Comparison of ENCODE assay signal across 22 cellular contexts in the genomic region with DNA sequence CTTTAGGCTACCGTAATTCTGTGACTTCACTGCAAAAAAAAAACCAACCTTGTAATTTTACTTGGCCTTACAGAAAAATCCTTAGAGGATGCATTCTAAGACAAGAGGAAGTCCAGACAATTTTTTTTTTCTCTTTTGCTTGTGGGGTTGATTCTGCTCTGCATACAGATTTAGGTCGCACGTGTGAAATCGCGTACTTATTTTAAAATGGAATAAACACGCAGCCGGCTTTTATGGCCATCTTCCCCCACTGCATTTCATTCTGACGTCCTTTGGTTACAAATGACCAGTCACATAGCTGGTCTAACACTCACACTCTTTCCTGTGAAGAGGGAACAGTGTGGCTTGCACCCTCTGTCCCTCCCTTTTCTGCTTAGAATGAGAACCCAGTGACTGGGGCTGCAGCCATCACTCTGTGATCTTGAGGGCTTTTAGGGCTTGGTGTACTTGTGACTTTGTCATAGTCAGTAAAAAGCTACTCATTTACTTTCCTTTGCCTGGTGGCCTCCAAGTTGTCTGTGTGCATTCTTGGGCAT.
A peak's percentile ranks its signal among the peaks of the same experiment; 100 is the strongest.
DNase-seq lines count a peak whose midpoint lies in the region; TF ChIP-seq lines count a peak whose summit lies in the region.
"Had no signal": no experiment of that assay in that cellular context is flagged by ENCODE, and none has a peak within 500 bp of the region (broad histone marks: within the 10 kb centered on the region; RNA-seq: fewer than 3 reads in every experiment).

No MANE protein-coding gene starts in this region.

- intact Hi-C loops in Calu3 (cut with micrococcal nuclease; ENCODE audit: unreplicated experiment), result no loop called here
- intact Hi-C loops in activated T-helper 1 cell treated with anti-CD3 and anti-CD28 coated beads, Interleukin-12 subunit alpha, Interleukin-12 subunit beta, Interleukin-2, Interleukin-4 antibody, amounts not matched to agents 30 ng/mL and 10 ng/mL and 1 ng/mL, durations not matched to agents 14 hours and 24 hours and 36 hours (cut with micrococcal nuclease), result loop anchor here (2.0 to 10.0 kb wide), 7 partner anchors 45 to 700 kb away; a partner anchor contains a TSS
- intact Hi-C loops in A673 (cut with micrococcal nuclease; ENCODE audit: unreplicated experiment), result no loop called here

- peaks cover 19% of the 10 kb centered on the region for H3K9me3 Mint-ChIP-seq in activated CD4-positive, alpha-beta T cell treated with anti-CD3 and anti-CD28 coated beads, Interleukin-2, amount 10 ng/mL, durations not matched to agents 7 days and 5 days
- H3K9me3 Mint-ChIP-seq in Calu3 (ENCODE audit: low read depth, unreplicated experiment), result peaks cover 5% of the 10 kb centered on the region
- H3K9me3 Mint-ChIP-seq in activated T-helper 1 cell treated with anti-CD3 and anti-CD28 coated beads, Interleukin-12 subunit alpha, Interleukin-12 subunit beta, Interleukin-2, Interleukin-4 antibody, amounts not matched to agents 30 ng/mL and 10 ng/mL and 1 ng/mL, durations not matched to agents 14 hours and 24 hours and 36 hours, result peaks cover 14% of the 10 kb centered on the region
- H3K9me3 Mint-ChIP-seq in neural progenitor cell, result peaks cover 10% of the 10 kb centered on the region
- H3K9me3 Mint-ChIP-seq: activated T-cell treated with anti-CD3 and anti-CD28 coated beads, Interleukin-2, amount 50 U/mL, for 4 hours had no signal

- BruUV-seq in Calu3 (replicated peaks; lab: Mats Ljungman, UMichigan) (no TSS peak), A673 (replicated peaks; lab: Mats Ljungman, UMichigan) (no TSS peak)

- H3K4me2 ChIP-seq in neural progenitor cell, result no peak overlapping the region

- no peak overlapping the region for H2AFZ ChIP-seq in neural progenitor cell (replicated peaks)

- H3K4me3 ChIP-seq in neural progenitor cell (no peak overlapping the region), A673 (ENCODE audit: low read depth, low read length, poor library complexity, severe bottlenecking) (no peak overlapping the region)
- H3K4me3 ChIP-seq: heart right ventricle, left lung, mucosa of descending colon had no signal

- H3K9ac ChIP-seq in neural progenitor cell, result no peak overlapping the region

- H3K27me3 ChIP-seq in neural progenitor cell, result no peaks in the 10 kb centered on the region
- H3K27me3 ChIP-seq in A673 (replicated peaks; ENCODE audit: insufficient read depth, low read depth, low read length, poor library complexity), result peaks cover 4% of the 10 kb centered on the region

- peak overlapping the region; percentile 15 for H3K4me3 Mint-ChIP-seq in activated CD4-positive, alpha-beta T cell treated with anti-CD3 and anti-CD28 coated beads, Interleukin-2, amount 10 ng/mL, durations not matched to agents 7 days and 5 days
- H3K4me3 Mint-ChIP-seq in Calu3 (ENCODE audit: low read depth, unreplicated experiment) (peak overlapping the region; percentile 59), neural progenitor cell (no peak overlapping the region)
- H3K4me3 Mint-ChIP-seq in activated T-helper 1 cell treated with anti-CD3 and anti-CD28 coated beads, Interleukin-12 subunit alpha, Interleukin-12 subunit beta, Interleukin-2, Interleukin-4 antibody, amounts not matched to agents 30 ng/mL and 10 ng/mL and 1 ng/mL, durations not matched to agents 14 hours and 24 hours and 36 hours, result peak overlapping the region; percentile 13
- H3K4me3 Mint-ChIP-seq: activated T-cell treated with anti-CD3 and anti-CD28 coated beads, Interleukin-2, amount 50 U/mL, for 4 hours had no signal

- no peaks in the 10 kb centered on the region for H3K4me1 ChIP-seq in neural progenitor cell
- H3K4me1 ChIP-seq in A673 (ENCODE audit: insufficient read depth, low read length, poor library complexity, severe bottlenecking), result no peaks in the 10 kb centered on the region
- H3K4me1 ChIP-seq: heart right ventricle, left lung had no signal

- TF ChIP-seq CTCF in Calu3 (IDR thresholded peaks at IDR 0.05; ENCODE audit: unreplicated experiment), result no peak
- TF ChIP-seq CTCF in neural progenitor cell (IDR thresholded peaks at IDR 0.05), result no peak
- no peak for TF ChIP-seq CTCF in A673 (conservative IDR thresholded peaks at IDR 0.05; ENCODE audit: low read depth, low read length)

- no peaks in the 10 kb centered on the region for H3K79me2 ChIP-seq in neural progenitor cell (ENCODE audit: low read depth)

- H3K27me3 Mint-ChIP-seq in activated CD4-positive, alpha-beta T cell treated with anti-CD3 and anti-CD28 coated beads, Interleukin-2, amount 10 ng/mL, durations not matched to agents 7 days and 5 days, result no peaks in the 10 kb centered on the region
- no peaks in the 10 kb centered on the region for H3K27me3 Mint-ChIP-seq in Calu3 (ENCODE audit: unreplicated experiment)
- no peaks in the 10 kb centered on the region for H3K27me3 Mint-ChIP-seq in activated T-helper 1 cell treated with anti-CD3 and anti-CD28 coated beads, Interleukin-12 subunit alpha, Interleukin-12 subunit beta, Interleukin-2, Interleukin-4 antibody, amounts not matched to agents 30 ng/mL and 10 ng/mL and 1 ng/mL, durations not matched to agents 14 hours and 24 hours and 36 hours (ENCODE audit: insufficient read depth)
- peaks cover 4% of the 10 kb centered on the region for H3K27me3 Mint-ChIP-seq in neural progenitor cell (ENCODE audit: insufficient read depth, low read depth)

- H3K27ac Mint-ChIP-seq in activated CD4-positive, alpha-beta T cell treated with anti-CD3 and anti-CD28 coated beads, Interleukin-2, amount 10 ng/mL, durations not matched to agents 7 days and 5 days, result peak overlapping the region; percentile 85
- H3K27ac Mint-ChIP-seq in Calu3 (ENCODE audit: unreplicated experiment) (peak overlapping the region; percentile 96), neural progenitor cell (peak overlapping the region; percentile 46)
- peak overlapping the region; percentile 90 for H3K27ac Mint-ChIP-seq in activated T-helper 1 cell treated with anti-CD3 and anti-CD28 coated beads, Interleukin-12 subunit alpha, Interleukin-12 subunit beta, Interleukin-2, Interleukin-4 antibody, amounts not matched to agents 30 ng/mL and 10 ng/mL and 1 ng/mL, durations not matched to agents 14 hours and 24 hours and 36 hours

- no peaks in the 10 kb centered on the region for H3F3A ChIP-seq in neural progenitor cell (ENCODE audit: low read depth)

- H3K4me1 Mint-ChIP-seq in activated CD4-positive, alpha-beta T cell treated with anti-CD3 and anti-CD28 coated beads, Interleukin-2, amount 10 ng/mL, durations not matched to agents 7 days and 5 days, result peaks cover 87% of the 10 kb centered on the region
- H3K4me1 Mint-ChIP-seq in Calu3 (ENCODE audit: low read depth, unreplicated experiment), result peaks cover 50% of the 10 kb centered on the region
- H3K4me1 Mint-ChIP-seq in activated T-helper 1 cell treated with anti-CD3 and anti-CD28 coated beads, Interleukin-12 subunit alpha, Interleukin-12 subunit beta, Interleukin-2, Interleukin-4 antibody, amounts not matched to agents 30 ng/mL and 10 ng/mL and 1 ng/mL, durations not matched to agents 14 hours and 24 hours and 36 hours (ENCODE audit: low read depth), result peaks cover 92% of the 10 kb centered on the region
- H3K4me1 Mint-ChIP-seq in neural progenitor cell, result peaks cover 3% of the 10 kb centered on the region

- POLR2A ChIA-PET in activated CD4-positive, alpha-beta T cell treated with anti-CD3 and anti-CD28 coated beads, Interleukin-2, amount 10 ng/mL, durations not matched to agents 7 days and 5 days (lab: Charles Lee), result interaction anchor here (0.5 kb wide), 1 partner anchor 36 kb away, joined by 4 read pairs; no protein-coding TSS in a partner anchor
- POLR2A ChIA-PET in A673 (lab: Charles Lee; ENCODE audit: low non-redundant PET), result no interaction called here

- H4K20me1 ChIP-seq in neural progenitor cell (ENCODE audit: low read depth), result no peaks in the 10 kb centered on the region

- CTCF ChIA-PET in activated CD4-positive, alpha-beta T cell treated with anti-CD3 and anti-CD28 coated beads, Interleukin-2, amount 10 ng/mL, durations not matched to agents 7 days and 5 days (lab: Charles Lee), result interaction anchor here (1.2 to 3.6 kb wide), 6 partner anchors 8 to 45 kb away, joined by 4 to 21 read pairs (median 5); no protein-coding TSS in a partner anchor
- CTCF ChIA-PET in Calu3 (lab: Charles Lee) (interaction anchor here (0.8 to 1.4 kb wide), 4 partner anchors 11 to 42 kb away, joined by 3 to 5 read pairs (median 4); no protein-coding TSS in a partner anchor), A673 (lab: Charles Lee) (no interaction called here)

- peaks cover 45% of the 10 kb centered on the region for H3K36me3 Mint-ChIP-seq in activated CD4-positive, alpha-beta T cell treated with anti-CD3 and anti-CD28 coated beads, Interleukin-2, amount 10 ng/mL, durations not matched to agents 7 days and 5 days (ENCODE audit: low read depth)
- H3K36me3 Mint-ChIP-seq in Calu3 (ENCODE audit: insufficient read depth, unreplicated experiment) (peaks cover 14% of the 10 kb centered on the region), neural progenitor cell (no peaks in the 10 kb centered on the region)
- peaks cover 19% of the 10 kb centered on the region for H3K36me3 Mint-ChIP-seq in activated T-helper 1 cell treated with anti-CD3 and anti-CD28 coated beads, Interleukin-12 subunit alpha, Interleukin-12 subunit beta, Interleukin-2, Interleukin-4 antibody, amounts not matched to agents 30 ng/mL and 10 ng/mL and 1 ng/mL, durations not matched to agents 14 hours and 24 hours and 36 hours (ENCODE audit: low read depth)

- no peaks in the 10 kb centered on the region for H3K36me3 ChIP-seq in neural progenitor cell
- H3K36me3 ChIP-seq in A673 (ENCODE audit: insufficient read depth, low read length, poor library complexity, severe bottlenecking), result no peaks in the 10 kb centered on the region
- H3K36me3 ChIP-seq: heart right ventricle, left lung had no signal

- H3K27ac ChIP-seq in neural progenitor cell (no peak overlapping the region), A673 (ENCODE audit: low read depth, low read length, poor library complexity, severe bottlenecking) (no peak overlapping the region)
- H3K27ac ChIP-seq: C4-2B, heart right ventricle, left lung, RWPE1 had no signal

- no peaks in the 10 kb centered on the region for H3K9me3 ChIP-seq in neural progenitor cell (ENCODE audit: low read depth)
- no peaks in the 10 kb centered on the region for H3K9me3 ChIP-seq in A673 (ENCODE audit: low read depth, low read length, poor library complexity, severe bottlenecking)
- H3K9me3 ChIP-seq: mucosa of descending colon had no signal

- no peak for DNase-seq in activated CD4-positive, alpha-beta T cell treated with anti-CD3 and anti-CD28 coated beads, Interleukin-2, amount 10 ng/mL, durations not matched to agents 7 days and 5 days
- DNase-seq in activated CD4-positive, alpha-beta T cell treated with anti-CD3 and anti-CD28 coated beads for 1 hour, result no peak
- DNase-seq in Calu3, result peak; percentile 27
- DNase-seq in activated T-helper 1 cell treated with anti-CD3 and anti-CD28 coated beads, Interleukin-12 subunit alpha, Interleukin-12 subunit beta, Interleukin-2, Interleukin-4 antibody, amounts not matched to agents 30 ng/mL and 10 ng/mL and 1 ng/mL, durations not matched to agents 14 hours and 24 hours and 36 hours (ENCODE audit: low spot score), result no peak
- DNase-seq in neural progenitor cell (ENCODE audit: low spot score), result no peak
- DNase-seq in A673 (ENCODE audit: low spot score), result no peak
- DNase-seq in mucosa of gallbladder (ENCODE audit: low spot score), result no peak
- DNase-seq in C1 segment of cervical spinal cord (lab: John Stamatoyannopoulos, UW), result no peak
- DNase-seq: activated T-cell treated with anti-CD3 and anti-CD28 coated beads, Interleukin-2, amount 50 U/mL, for 4 hours; amniotic stem cell; dermis blood vessel endothelial cell; GDM1; heart right ventricle; left lung; mucosa of descending colon; NCI-H1417 treated with DMSO at 0.1 percent for 48 hours; NCI-H524; nucleus accumbens; retina; stimulated activated CD4-positive, alpha-beta T cell treated with anti-CD3 and anti-CD28 coated beads, Interleukin-12 subunit alpha, Interleukin-12 subunit beta, amount 100 ng/mL, for 4 hours had no signal

Comparison
In these comparisons a context has a peak if more than half of its experiments do, and no peak if none do; other contexts are left out.
1. H3K27ac Mint-ChIP-seq: peak in every context shown above with its lines; median percentile 96 in Calu3; 90 in activated T-helper 1 cell treated with anti-CD3 and anti-CD28 coated beads, Interleukin-12 subunit alpha, Interleukin-12 subunit beta, Interleukin-2, Interleukin-4 antibody, amounts not matched to agents 30 ng/mL and 10 ng/mL and 1 ng/mL, durations not matched to agents 14 hours and 24 hours and 36 hours; 85 in activated CD4-positive, alpha-beta T cell treated with anti-CD3 and anti-CD28 coated beads, Interleukin-2, amount 10 ng/mL, durations not matched to agents 7 days and 5 days; 46 in neural progenitor cell.